ENCODE assay signal across 8 cellular contexts in genomic region chr12:31588976-31589375, GRCh38. TPM values are rescaled to one million over a fixed set of nuclear protein-coding genes. Genes with fewer than 3 reads are reported as not detected.
DNase-seq lines count a peak whose midpoint lies in the region; ATAC-seq and TF ChIP-seq lines count a peak whose summit lies in the region.

No MANE protein-coding gene starts in this region.

- H3K79me2 ChIP-seq in SK-N-SH (ENCODE audit: insufficient read depth) (peaks cover 64% of the 10 kb centered on the region), hepatocyte (peaks cover 54% of the 10 kb centered on the region)

- H3K4me2 ChIP-seq in SK-N-SH (peak overlapping the region; percentile 89), hepatocyte (peak overlapping the region; percentile 73)

- no peaks in the 10 kb centered on the region for H3K9me3 Mint-ChIP-seq in stimulated activated effector memory CD8-positive, alpha-beta T cell treated with anti-CD3 and anti-CD28 coated beads, Interleukin-12 subunit alpha, Interleukin-12 subunit beta, amount 100 ng/mL, for 72 hours

- H3K9me2 ChIP-seq in SK-N-SH: no peaks in the 10 kb centered on the region
- H3K9me2 ChIP-seq in hepatocyte (replicated peaks; ENCODE audit: insufficient read depth): no peaks in the 10 kb centered on the region

- CTCF ChIA-PET in SK-N-SH (lab: Yijun Ruan, JAX): interaction anchor here (1.1 kb wide), 1 partner anchor 17 kb away, joined by 3 read pairs; no protein-coding TSS in a partner anchor

- no peaks in the 10 kb centered on the region for H3K36me3 ChIP-seq in SK-N-SH (replicated peaks in 1 of 2; ENCODE audit: control insufficient read depth in 1 of 2, insufficient read depth in 2 of 2, low read length in 1 of 2)
- no peaks in the 10 kb centered on the region; the same call in 1 of the 2 replicates for H3K36me3 ChIP-seq in WERI-Rb-1
- no peaks in the 10 kb centered on the region for H3K36me3 ChIP-seq in hepatocyte (replicated peaks; ENCODE audit: insufficient read depth, low read depth)
- no peaks in the 10 kb centered on the region for H3K36me3 ChIP-seq in effector memory CD4-positive, alpha-beta T cell (ENCODE audit: control insufficient read depth, insufficient read depth, low read length)

- H3K9me3 ChIP-seq in SK-N-SH (no peaks in the 10 kb centered on the region), WERI-Rb-1 (ENCODE audit: severe bottlenecking) (no peaks in the 10 kb centered on the region), hepatocyte (ENCODE audit: low read depth) (no peaks in the 10 kb centered on the region)
- H3K9me3 ChIP-seq in effector memory CD4-positive, alpha-beta T cell (ENCODE audit: control insufficient read depth, low read length): no peaks in the 10 kb centered on the region

- H2AFZ ChIP-seq in SK-N-SH (ENCODE audit: low read depth): no peak overlapping the region
- H2AFZ ChIP-seq in hepatocyte: peak overlapping the region; percentile 69

- peaks cover 8 to 14% of the 10 kb centered on the region in 2 experiments; a peak in 3 of 4 replicates for H3K4me1 ChIP-seq in SK-N-SH (ENCODE audit: control insufficient read depth in 1 of 2, insufficient read depth in 2 of 2, low read depth in 1 of 2, low read length in 1 of 2)
- H3K4me1 ChIP-seq in hepatocyte (ENCODE audit: insufficient read depth): peaks cover 6% of the 10 kb centered on the region
- peaks cover 5% of the 10 kb centered on the region for H3K4me1 ChIP-seq in effector memory CD4-positive, alpha-beta T cell (ENCODE audit: control insufficient read depth, insufficient read depth, low read length, poor library complexity, severe bottlenecking)

- peak overlapping the region; percentile 89 for H3K9ac ChIP-seq in SK-N-SH

- H3K36me3 Mint-ChIP-seq in stimulated activated effector memory CD8-positive, alpha-beta T cell treated with anti-CD3 and anti-CD28 coated beads, Interleukin-12 subunit alpha, Interleukin-12 subunit beta, amount 100 ng/mL, for 72 hours: no peaks in the 10 kb centered on the region

- DNase-seq in SK-N-SH: no peak
- DNase-seq in WERI-Rb-1: no peak
- DNase-seq in hepatocyte (ENCODE audit: low spot score): no peak
- no peak for DNase-seq in stimulated activated effector memory CD8-positive, alpha-beta T cell treated with anti-CD3 and anti-CD28 coated beads, Interleukin-12 subunit alpha, Interleukin-12 subunit beta, amount 100 ng/mL, for 72 hours (ENCODE audit: low spot score in 2 of 2)
- DNase-seq in effector memory CD4-positive, alpha-beta T cell: no peak
- no peak for DNase-seq in NK-92 treated with Interleukin-12 subunit alpha and Interleukin-12 subunit beta, amount 100 ng/mL, for 24 hours (lab: John Stamatoyannopoulos, UW)

- ATAC-seq in SK-N-SH treated with all-trans-retinoic acid at 6 μM for 48 hours: no peak
- ATAC-seq in stimulated activated effector memory CD8-positive, alpha-beta T cell treated with anti-CD3 and anti-CD28 coated beads, Interleukin-12 subunit alpha, Interleukin-12 subunit beta, amount 100 ng/mL, for 72 hours: no peak
- ATAC-seq in GM19395 (IDR thresholded peaks at IDR 0.05; ENCODE audit: unreplicated experiment): no peak

- no peak for TF ChIP-seq CTCF in SK-N-SH (IDR thresholded peaks at IDR 0.05)
- no peak for TF ChIP-seq CTCF in WERI-Rb-1 (IDR thresholded peaks at IDR 0.05; ENCODE audit: low read depth, low read length)
- TF ChIP-seq CTCF in hepatocyte (IDR thresholded peaks at IDR 0.05; ENCODE audit: poor library complexity): no peak

- H4K20me1 ChIP-seq in SK-N-SH (ENCODE audit: insufficient read depth) (no peaks in the 10 kb centered on the region), hepatocyte (ENCODE audit: insufficient read depth, poor library complexity, severe bottlenecking) (peaks cover 9% of the 10 kb centered on the region)

- H3K4me3 ChIP-seq in SK-N-SH (ENCODE audit: low read depth in 2 of 2, low read length in 1 of 2) (peak overlapping the region; percentile 83 to 88; a peak in 3 of 4 replicates), WERI-Rb-1 (ENCODE audit: low read depth, low read length) (peak overlapping the region; percentile 91), hepatocyte (peak overlapping the region; percentile 87)
- no peak overlapping the region for H3K4me3 ChIP-seq in effector memory CD4-positive, alpha-beta T cell (ENCODE audit: insufficient read depth, low read depth, low read length, poor library complexity, severe bottlenecking)

- no peak for TF ChIP-seq RAD21 in SK-N-SH (IDR thresholded peaks at IDR 0.05; ENCODE audit: low read length)

- 25% methylated on average over 3 of the region's 3 CpGs for WGBS in SK-N-SH (ENCODE audit: low lambda C conversion rate)
- WGBS in hepatocyte (ENCODE audit: low lambda C conversion rate, missing lambda C conversion rate): 43% methylated on average over 3 of the region's 3 CpGs

- H3K27ac Mint-ChIP-seq in stimulated activated effector memory CD8-positive, alpha-beta T cell treated with anti-CD3 and anti-CD28 coated beads, Interleukin-12 subunit alpha, Interleukin-12 subunit beta, amount 100 ng/mL, for 72 hours: no peak overlapping the region

- peaks cover 14% of the 10 kb centered on the region for H3K4me1 Mint-ChIP-seq in stimulated activated effector memory CD8-positive, alpha-beta T cell treated with anti-CD3 and anti-CD28 coated beads, Interleukin-12 subunit alpha, Interleukin-12 subunit beta, amount 100 ng/mL, for 72 hours

- peak overlapping the region; percentile 65 for H3K4me3 Mint-ChIP-seq in stimulated activated effector memory CD8-positive, alpha-beta T cell treated with anti-CD3 and anti-CD28 coated beads, Interleukin-12 subunit alpha, Interleukin-12 subunit beta, amount 100 ng/mL, for 72 hours

- H3K27me3 ChIP-seq in SK-N-SH (ENCODE audit: insufficient read depth) (no peaks in the 10 kb centered on the region), WERI-Rb-1 (ENCODE audit: insufficient read depth, low read depth, severe bottlenecking) (no peaks in the 10 kb centered on the region), hepatocyte (no peaks in the 10 kb centered on the region)
- H3K27me3 ChIP-seq in effector memory CD4-positive, alpha-beta T cell (replicated peaks; ENCODE audit: control insufficient read depth, insufficient read depth, low read length, poor library complexity, severe bottlenecking): peaks cover 17% of the 10 kb centered on the region

- no peak for TF ChIP-seq EP300 in SK-N-SH (IDR thresholded peaks at IDR 0.05; ENCODE audit: borderline replicate concordance in 1 of 2, low read depth in 1 of 2, low read length in 1 of 2)

- POLR2A ChIA-PET in SK-N-SH (lab: Yijun Ruan, JAX): no interaction called here

- H3F3A ChIP-seq in SK-N-SH (replicated peaks; ENCODE audit: insufficient read depth): peaks cover 3% of the 10 kb centered on the region

- H3K27ac ChIP-seq in SK-N-SH (ENCODE audit: low read depth in 2 of 2, low read length in 1 of 2) (peak overlapping the region; percentile 89 to 93; a peak in 3 of 4 replicates), WERI-Rb-1 (no peak overlapping the region), hepatocyte (peak overlapping the region; percentile 99)
- no peak overlapping the region for H3K27ac ChIP-seq in effector memory CD4-positive, alpha-beta T cell (ENCODE audit: insufficient read depth, low read length, poor library complexity, severe bottlenecking)

TF ChIP-seq in SK-N-SH, 30 proteins besides CTCF, POLR2A, EP300 and RAD21 (continues in another document):
- peak; percentile 14; the same call in 1 of the 2 replicates for TF ChIP-seq FOSL2 (IDR thresholded peaks at IDR 0.05; ENCODE audit: borderline replicate concordance, low read depth)
- no peak for TF ChIP-seq TCF12 (IDR thresholded peaks at IDR 0.05)
- TF ChIP-seq EZH2phosphoT487 (IDR thresholded peaks at IDR 0.05; ENCODE audit: borderline replicate concordance, low read depth): no peak
- TF ChIP-seq MAX (IDR thresholded peaks at IDR 0.05; ENCODE audit: low read depth): no peak
- TF ChIP-seq IRF3 (IDR thresholded peaks at IDR 0.05; ENCODE audit: low read depth, low read length): no peak

TF ChIP-seq in SK-N-SH treated with all-trans-retinoic acid at 6 μM for 48 hours, 23 proteins besides CTCF, POLR2A, EP300 and RAD21 (continues in another document):
- TF ChIP-seq, protein P1, sequence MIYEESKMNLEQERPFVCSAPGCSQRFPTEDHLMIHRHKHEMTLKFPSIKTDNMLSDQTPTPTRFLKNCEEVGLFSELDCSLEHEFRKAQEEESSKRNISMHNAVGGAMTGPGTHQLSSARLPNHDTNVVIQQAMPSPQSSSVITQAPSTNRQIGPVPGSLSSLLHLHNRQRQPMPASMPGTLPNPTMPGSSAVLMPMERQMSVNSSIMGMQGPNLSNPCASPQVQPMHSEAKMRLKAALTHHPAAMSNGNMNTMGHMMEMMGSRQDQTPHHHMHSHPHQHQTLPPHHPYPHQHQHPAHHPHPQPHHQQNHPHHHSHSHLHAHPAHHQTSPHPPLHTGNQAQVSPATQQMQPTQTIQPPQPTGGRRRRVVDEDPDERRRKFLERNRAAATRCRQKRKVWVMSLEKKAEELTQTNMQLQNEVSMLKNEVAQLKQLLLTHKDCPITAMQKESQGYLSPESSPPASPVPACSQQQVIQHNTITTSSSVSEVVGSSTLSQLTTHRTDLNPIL (CRISPR knock-in tag; IDR thresholded peaks at IDR 0.05; ENCODE audit: low read depth): no peak
- TF ChIP-seq TCF4 (CRISPR knock-in tag; IDR thresholded peaks at IDR 0.05; ENCODE audit: borderline replicate concordance): no peak
- no peak for TF ChIP-seq PATZ1 (CRISPR knock-in tag; IDR thresholded peaks at IDR 0.05; ENCODE audit: borderline replicate concordance)
- TF ChIP-seq ZFP3 (CRISPR knock-in tag; IDR thresholded peaks at IDR 0.05): no peak
- TF ChIP-seq BACH2 (CRISPR knock-in tag; IDR thresholded peaks at IDR 0.05; ENCODE audit: borderline replicate concordance): no peak
- no peak for TF ChIP-seq ZNF565 (CRISPR knock-in tag; conservative IDR thresholded peaks at IDR 0.05; ENCODE audit: low read depth)
- no peak for TF ChIP-seq SNAI2 (CRISPR knock-in tag; IDR thresholded peaks at IDR 0.05)
- no peak for TF ChIP-seq ZFP30 (CRISPR knock-in tag; IDR thresholded peaks at IDR 0.05)

RNA-seq across cellular contexts. Expression of gene DENND5B, which starts 2.0 kb away (rescaled TPM):
- polyA plus RNA-seq in SK-N-SH (2012; rRNA removed) (5.3 and 9.0 TPM in 2 replicates), hepatocyte (9.9 and 10.4 TPM in 2 replicates)
- 7.7 and 8.5 TPM in 2 replicates for polyA plus RNA-seq in SK-N-SH (2012; cell fraction: cytosol; rRNA removed)
- polyA plus RNA-seq in SK-N-SH (2012; cell fraction: nucleus; rRNA removed): 4.4 and 8.2 TPM in 2 replicates
- 24.9 and 26.7 TPM in 2 replicates for total RNA-seq in hepatocyte

Comparison
In these comparisons a context has a peak if more than half of its experiments do, and no peak if none do; other contexts are left out.
1. H3K27ac ChIP-seq: peak in SK-N-SH (2 of 2) and hepatocyte (single experiment); none in WERI-Rb-1 (single experiment) and effector memory CD4-positive, alpha-beta T cell (single experiment).